In genomic region chr1:150543500-150544143, GRCh38 we compare ENCODE assay signal across 15 cellular contexts. TPM values are rescaled to one million over a fixed set of nuclear protein-coding genes. Genes with fewer than 3 reads are reported as not detected.
DNase-seq lines count a peak whose midpoint lies in the region; ATAC-seq, FAIRE-seq and TF ChIP-seq lines count a peak whose summit lies in the region.
"Had no signal": no experiment of that assay in that cellular context is flagged by ENCODE, and none has a peak within 500 bp of the region (broad histone marks: within the 10 kb centered on the region; RNA-seq: fewer than 3 reads in every experiment).

No MANE protein-coding gene starts in this region.

- H3K27ac ChIP-seq in body of pancreas = no peak overlapping the region
- H3K27ac ChIP-seq in mesenchymal stem cell (ENCODE audit: low read length, poor library complexity, severe bottlenecking) = no peak overlapping the region

- DNase-seq in AG20443 (ENCODE audit: low spot score) = peak; percentile 43
- peak; percentile 72 for DNase-seq in NCI-H2029 (lab: John Stamatoyannopoulos, UW)
- peak in 1 of 4 donors; percentile 32 for DNase-seq in body of pancreas
- DNase-seq in mesenchymal stem cell = peak; percentile 28
- DNase-seq in GM19239 (ENCODE audit: insufficient read length, low spot score) = no peak
- DNase-seq in NCI-H187 (lab: John Stamatoyannopoulos, UW) = no peak
- DNase-seq: activated effector memory CD4-positive, alpha-beta T cell treated with Interleukin-2 at 50 U/mL for 16 hours; cortex of kidney; GOT3; stimulated activated CD4-positive, alpha-beta T cell treated with anti-CD3 and anti-CD28 coated beads, Interleukin-4, amount 100 ng/mL, for 24 hours had no signal

- H4K8ac ChIP-seq in mesenchymal stem cell (ENCODE audit: low read length) = peak overlapping the region; percentile 54

- no peak overlapping the region for H2BK5ac ChIP-seq in mesenchymal stem cell (ENCODE audit: low read depth, low read length, poor library complexity, severe bottlenecking)

- no peak overlapping the region for H3K18ac ChIP-seq in mesenchymal stem cell (ENCODE audit: low read depth in 1 of 2, low read length in 2 of 2)

- H3K79me1 ChIP-seq in mesenchymal stem cell (replicated peaks; ENCODE audit: low read length, poor library complexity, severe bottlenecking) = no peaks in the 10 kb centered on the region

- no peak overlapping the region for H2AFZ ChIP-seq in mesenchymal stem cell (ENCODE audit: low read depth, low read length)

- ATAC-seq in body of pancreas (peak; percentile 43), GM21390 (IDR thresholded peaks at IDR 0.05; ENCODE audit: unreplicated experiment) (no peak), HG02870 (IDR thresholded peaks at IDR 0.05; ENCODE audit: unreplicated experiment) (no peak)

- H3K4me3 ChIP-seq in body of pancreas (no peak overlapping the region), mesenchymal stem cell (ENCODE audit: insufficient read depth in 1 of 2, low read depth in 1 of 2, low read length in 2 of 2) (peak overlapping the region in 1 of 2 experiments; percentile 27)
- H3K4me3 ChIP-seq: Peyer's patch, thoracic aorta had no signal

- no peak overlapping the region for H2BK120ac ChIP-seq in mesenchymal stem cell (ENCODE audit: low read depth, low read length)

- H3K9ac ChIP-seq in mesenchymal stem cell (ENCODE audit: low read length) = peak overlapping the region; percentile 68

- H2BK15ac ChIP-seq in mesenchymal stem cell (ENCODE audit: low read depth, poor library complexity, severe bottlenecking) = no peak overlapping the region

- H3K4ac ChIP-seq in mesenchymal stem cell (ENCODE audit: low read depth in 1 of 2, low read length in 2 of 2) = no peak overlapping the region

- FAIRE-seq in GM19239 (lab: Jason Lieb, UNC) = no peak

- no peak overlapping the region for H3K4me2 ChIP-seq in mesenchymal stem cell (ENCODE audit: low read length, poor library complexity, severe bottlenecking)

- no peaks in the 10 kb centered on the region for H3K27me3 ChIP-seq in body of pancreas
- H3K27me3 ChIP-seq in mesenchymal stem cell (ENCODE audit: control insufficient read depth in 1 of 2, insufficient read depth in 1 of 2, low read length in 2 of 2) = no peaks in the 10 kb centered on the region
- H3K27me3 ChIP-seq: Peyer's patch had no signal

- H2AK5ac ChIP-seq in mesenchymal stem cell (ENCODE audit: low read length, severe bottlenecking) = peak overlapping the region; percentile 32

- WGBS in body of pancreas, 2 donors = 75 to 80% methylated on average over 13 of the region's 13 CpGs
- WGBS in mesenchymal stem cell = 97% methylated on average over 11 of the region's 13 CpGs

- no peak for TF ChIP-seq CTCF in body of pancreas (IDR thresholded peaks at IDR 0.05)

- TF ChIP-seq POLR2A in body of pancreas (IDR thresholded peaks at IDR 0.05) = no peak

- no peaks in the 10 kb centered on the region for H3K9me3 ChIP-seq in body of pancreas
- no peaks in the 10 kb centered on the region for H3K9me3 ChIP-seq in mesenchymal stem cell (ENCODE audit: control insufficient read depth, low read length)
- H3K9me3 ChIP-seq: Peyer's patch, thoracic aorta had no signal

- no peak overlapping the region for H3K23ac ChIP-seq in mesenchymal stem cell (ENCODE audit: low read length in 2 of 2)

- H2BK12ac ChIP-seq in mesenchymal stem cell (ENCODE audit: low read length in 2 of 2) = no peak overlapping the region

- H3K36me3 ChIP-seq in body of pancreas (replicated peaks in 1 of 2; ENCODE audit: insufficient read depth in 1 of 2, low read depth in 2 of 2) = no peaks in the 10 kb centered on the region
- no peaks in the 10 kb centered on the region for H3K36me3 ChIP-seq in mesenchymal stem cell (ENCODE audit: control insufficient read depth in 1 of 2, insufficient read depth in 2 of 2, low read depth in 1 of 2, low read length in 2 of 2)
- H3K36me3 ChIP-seq: Peyer's patch, thoracic aorta had no signal

- no peak overlapping the region for H3K14ac ChIP-seq in mesenchymal stem cell (ENCODE audit: low read length in 2 of 2)

- no peak overlapping the region for H4K91ac ChIP-seq in mesenchymal stem cell (ENCODE audit: low read length)

- intact Hi-C loops in body of pancreas (cut with DNase I) = no loop called here

- peaks cover 3% of the 10 kb centered on the region for H3K4me1 ChIP-seq in body of pancreas
- H3K4me1 ChIP-seq in mesenchymal stem cell (ENCODE audit: control insufficient read depth, insufficient read depth, low read depth, low read length) = peaks cover 5% of the 10 kb centered on the region

RNA-seq across cellular contexts. Expression of gene ADAMTSL4, which starts 5.6 kb away (rescaled TPM):
- 1 to 10 TPM; 4.7 to 7.6 TPM for total RNA-seq in body of pancreas
- polyA plus RNA-seq in mesenchymal stem cell (2013, experiment 1 of 2) = 15.0 TPM
- 14.4 TPM for polyA plus RNA-seq in mesenchymal stem cell (2013, experiment 2 of 2)
- polyA plus RNA-seq: neural cell had no signal

RNA-seq across cellular contexts. Expression of gene FALEC, which starts 28.1 kb away (rescaled TPM):
- not detected for total RNA-seq in body of pancreas
- polyA plus RNA-seq in mesenchymal stem cell (2013, experiment 1 of 2) = not detected
- not detected for polyA plus RNA-seq in mesenchymal stem cell (2013, experiment 2 of 2)
- total RNA-seq: Peyer's patch, thoracic aorta had no signal
- polyA plus RNA-seq: neural cell had no signal

RNA-seq across cellular contexts. Expression of gene ECM1, which starts 35.7 kb away (rescaled TPM):
- 1 to 10 TPM; 1.3 to 2.1 TPM for total RNA-seq in body of pancreas
- 165 TPM for polyA plus RNA-seq in mesenchymal stem cell (2013, experiment 1 of 2)
- polyA plus RNA-seq in mesenchymal stem cell (2013, experiment 2 of 2) = 158 TPM

RNA-seq across cellular contexts. Expression of gene MCL1, which starts 35.8 kb away (rescaled TPM):
- 100 to 1,000 TPM; 211 to 223 TPM for total RNA-seq in body of pancreas
- polyA plus RNA-seq in mesenchymal stem cell (2013, experiment 1 of 2) = 229 TPM
- polyA plus RNA-seq in mesenchymal stem cell (2013, experiment 2 of 2) = 224 TPM

RNA-seq across cellular contexts. Expression of gene TARS2, which starts 56.4 kb away (rescaled TPM):
- 1 to 10 TPM; 4.3 to 7.0 TPM for total RNA-seq in body of pancreas
- 8.9 TPM for polyA plus RNA-seq in mesenchymal stem cell (2013, experiment 1 of 2)
- polyA plus RNA-seq in mesenchymal stem cell (2013, experiment 2 of 2) = 7.9 TPM

Comparison
In these comparisons a context has a peak if more than half of its experiments do, and no peak if none do; other contexts are left out.
1. DNase-seq: peak in AG20443 (single experiment), NCI-H2029 (single experiment) and mesenchymal stem cell (single experiment); none in GM19239 (single experiment) and NCI-H187 (0 of 2).